ENCODE assay signal across 15 cellular contexts in genomic region chr15:75025548-75026260, GRCh38. TPM values are rescaled to one million over a fixed set of nuclear protein-coding genes. Genes with fewer than 3 reads are reported as not detected.
DNase-seq lines count a peak whose midpoint lies in the region; ATAC-seq, FAIRE-seq and TF ChIP-seq lines count a peak whose summit lies in the region.
"Had no signal": no experiment of that assay in that cellular context is flagged by ENCODE, and none has a peak within 500 bp of the region (broad histone marks: within the 10 kb centered on the region; RNA-seq: fewer than 3 reads in every experiment).

No MANE protein-coding gene starts in this region.

- no TSS peak for BruUV-seq in Calu3 (replicated peaks; lab: Mats Ljungman, UMichigan)

- H3K27ac Mint-ChIP-seq in Calu3 (ENCODE audit: unreplicated experiment): no peak overlapping the region
- peak overlapping the region; percentile 37 to 62 for H3K27ac Mint-ChIP-seq in T-cell
- H3K27ac Mint-ChIP-seq in memory B cell: no peak overlapping the region

- no peak for TF ChIP-seq CTCF in Calu3 (IDR thresholded peaks at IDR 0.05; ENCODE audit: unreplicated experiment)
- no peak for TF ChIP-seq CTCF in heart left ventricle (IDR thresholded peaks at IDR 0.05)

- POLR2A ChIA-PET in T-cell (lab: Charles Lee): interaction anchor here in 1 of 2 donors (0.7 kb wide), 1 partner anchor 426 kb away, joined by 3 read pairs; the partner anchor contains the start of gene SIN3A

- H3K4me3 ChIP-seq in BLaER1: no peak overlapping the region
- H3K4me3 ChIP-seq in heart left ventricle: no peak overlapping the region
- H3K4me3 ChIP-seq: stomach had no signal

- H3K27me3 ChIP-seq in BLaER1 (no peaks in the 10 kb centered on the region), heart left ventricle (no peaks in the 10 kb centered on the region)
- H3K27me3 ChIP-seq: stomach had no signal

- peak overlapping the region; percentile 40 for H3K27ac ChIP-seq in BLaER1
- peak overlapping the region in 1 of 12 donors; percentile 40 for H3K27ac ChIP-seq in heart left ventricle
- H3K27ac ChIP-seq: stomach had no signal

- H3K27me3 Mint-ChIP-seq in Calu3 (ENCODE audit: unreplicated experiment): no peaks in the 10 kb centered on the region
- no peaks in the 10 kb centered on the region for H3K27me3 Mint-ChIP-seq in T-cell
- H3K27me3 Mint-ChIP-seq in memory B cell: peaks cover 3% of the 10 kb centered on the region

- H4K20me1 ChIP-seq in BLaER1: peaks cover 14% of the 10 kb centered on the region; the same call in 1 of the 2 replicates

- intact Hi-C loops in Calu3 (cut with micrococcal nuclease; ENCODE audit: unreplicated experiment) (no loop called here), heart left ventricle (cut with DNase I) (loop anchor here in 6 of 10 donors (5.0 to 10.0 kb wide), 3 partner anchors 182 to 279 kb away; no protein-coding TSS in a partner anchor)

- CTCF ChIA-PET in Calu3 (lab: Charles Lee) (interaction anchor here (0.6 kb wide), 1 partner anchor 10 kb away, joined by 3 read pairs; no protein-coding TSS in a partner anchor), T-cell (lab: Charles Lee) (no interaction called here)

- FAIRE-seq in urothelium cell line (lab: Jason Lieb, UNC): no peak
- FAIRE-seq: frontal cortex, GM18507, H54, keratinocyte had no signal

- H3K36me3 ChIP-seq in BLaER1: no peaks in the 10 kb centered on the region; the same call in 1 of the 2 replicates
- H3K36me3 ChIP-seq in heart left ventricle: peaks cover 0 to 7% (median 0%) of the 10 kb centered on the region in 9 donors

- peaks cover 64% of the 10 kb centered on the region for H3K4me1 ChIP-seq in BLaER1
- H3K4me1 ChIP-seq in heart left ventricle: peaks cover 9 to 52% (median 30%) of the 10 kb centered on the region in 12 donors

- no peak for TF ChIP-seq POLR2A in heart left ventricle (IDR thresholded peaks at IDR 0.05)

- ATAC-seq in T-cell (replicated peaks in 1 of 4) (no peak), memory B cell (ENCODE audit: low read depth) (no peak), heart left ventricle (no peak), GM19351 (IDR thresholded peaks at IDR 0.05; ENCODE audit: unreplicated experiment) (no peak)
- ATAC-seq: right cardiac atrium had no signal

- WGBS in heart left ventricle, 4 donors: 91 to 95% (median 95%) methylated on average over 5 of the region's 5 CpGs

- H3K4me1 Mint-ChIP-seq in Calu3 (ENCODE audit: low read depth, unreplicated experiment) (peaks cover 34% of the 10 kb centered on the region), T-cell (peaks cover 24 to 33% (median 26%) of the 10 kb centered on the region in 3 donors), memory B cell (peaks cover 12% of the 10 kb centered on the region)

- H3K36me3 Mint-ChIP-seq in Calu3 (ENCODE audit: insufficient read depth, unreplicated experiment): peaks cover 18% of the 10 kb centered on the region
- peaks cover 5% of the 10 kb centered on the region for H3K36me3 Mint-ChIP-seq in T-cell
- H3K36me3 Mint-ChIP-seq in memory B cell: peaks cover 2% of the 10 kb centered on the region

- H3K9me3 Mint-ChIP-seq in Calu3 (ENCODE audit: low read depth, unreplicated experiment) (no peaks in the 10 kb centered on the region), T-cell (no peaks in the 10 kb centered on the region), memory B cell (no peaks in the 10 kb centered on the region)

- H3K4me2 ChIP-seq in BLaER1: peak overlapping the region; percentile 83; the same call in 1 of the 2 replicates

- peak overlapping the region; percentile 97; the same call in 1 of the 2 replicates for H3K9ac ChIP-seq in BLaER1

- H3K9me3 ChIP-seq in BLaER1: no peaks in the 10 kb centered on the region
- H3K9me3 ChIP-seq in heart left ventricle: no peaks in the 10 kb centered on the region
- H3K9me3 ChIP-seq: stomach had no signal

- DNase-seq in Calu3 (no peak), T-cell (no peak), memory B cell (ENCODE audit: low spot score in 2 of 2) (no peak), heart left ventricle (no peak), urothelium cell line (ENCODE audit: low spot score) (no peak)
- DNase-seq in activated naive CD4-positive, alpha-beta T cell treated with anti-CD3 and anti-CD28 coated beads, Interleukin-2, amount 50 U/mL, for 16 hours: no peak
- DNase-seq: right cardiac atrium, RPMI8226, stomach had no signal

- H3K4me3 Mint-ChIP-seq in Calu3 (ENCODE audit: low read depth, unreplicated experiment) (peak overlapping the region; percentile 94), T-cell (peak overlapping the region; percentile 11 to 99 (median 92)), memory B cell (peak overlapping the region; percentile 46)

RNA-seq across cellular contexts. Expression of gene PPCDC, which starts 2.3 kb away (rescaled TPM):
- total RNA-seq in Calu3 (2022) (23.4 and 24.4 TPM in 2 replicates), T-cell (10 to 100 TPM in 4 of 5 donors, 1 to 10 TPM in 1; 9.3 to 14.3 (median 11.8) TPM), heart left ventricle (10 to 100 TPM in 2 of 9 donors, 1 to 10 TPM in 7; 3.6 to 13.0 (median 4.9) TPM)
- polyA plus RNA-seq in heart left ventricle: 1 to 10 TPM; 8.2 to 9.3 TPM

RNA-seq across cellular contexts. Expression of gene SCAMP5, which starts 30.3 kb away (rescaled TPM):
- 10.7 and 13.6 TPM in 2 replicates for total RNA-seq in Calu3 (2022)
- total RNA-seq in T-cell: 1 to 10 TPM in 1 of 5 donors, under 1 TPM in 4; 0.26 to 8.2 (median 0.51) TPM
- 1 to 10 TPM; 1.7 to 7.1 (median 4.2) TPM for total RNA-seq in heart left ventricle
- 1 to 10 TPM in 1 of 2 donors, under 1 TPM in 1; 0.91 to 7.4 TPM for polyA plus RNA-seq in heart left ventricle

Comparison
In these comparisons a context has a peak if more than half of its experiments do, and no peak if none do; other contexts are left out.
1. H3K27ac Mint-ChIP-seq: peak in T-cell (2 of 2); none in Calu3 (single experiment) and memory B cell (single experiment).
2. Peak in every context shown above with its lines, with median percentiles within 50 percentile points of each other: H3K4me3 Mint-ChIP-seq.